Comparison of ENCODE assay signal across 1 cellular context in genomic region chr13:38264363-38265134, GRCh38.
TF ChIP-seq lines count a peak whose summit lies in the region.

No MANE protein-coding gene starts in this region.

TF ChIP-seq in HEK293, 187 proteins besides CTCF, POLR2A, EP300 and RAD21:
- TF ChIP-seq ZNF148 (tag by site-specific recombination; IDR thresholded peaks at IDR 0.05; ENCODE audit: borderline replicate concordance) (no peak), HOXA7 (CRISPR knock-in tag; IDR thresholded peaks at IDR 0.05; ENCODE audit: borderline replicate concordance) (no peak), ZIC2 (tag by site-specific recombination; IDR thresholded peaks at IDR 0.05) (peak; percentile 27; the same call in 1 of the 2 replicates)
- TF ChIP-seq, protein P1, sequence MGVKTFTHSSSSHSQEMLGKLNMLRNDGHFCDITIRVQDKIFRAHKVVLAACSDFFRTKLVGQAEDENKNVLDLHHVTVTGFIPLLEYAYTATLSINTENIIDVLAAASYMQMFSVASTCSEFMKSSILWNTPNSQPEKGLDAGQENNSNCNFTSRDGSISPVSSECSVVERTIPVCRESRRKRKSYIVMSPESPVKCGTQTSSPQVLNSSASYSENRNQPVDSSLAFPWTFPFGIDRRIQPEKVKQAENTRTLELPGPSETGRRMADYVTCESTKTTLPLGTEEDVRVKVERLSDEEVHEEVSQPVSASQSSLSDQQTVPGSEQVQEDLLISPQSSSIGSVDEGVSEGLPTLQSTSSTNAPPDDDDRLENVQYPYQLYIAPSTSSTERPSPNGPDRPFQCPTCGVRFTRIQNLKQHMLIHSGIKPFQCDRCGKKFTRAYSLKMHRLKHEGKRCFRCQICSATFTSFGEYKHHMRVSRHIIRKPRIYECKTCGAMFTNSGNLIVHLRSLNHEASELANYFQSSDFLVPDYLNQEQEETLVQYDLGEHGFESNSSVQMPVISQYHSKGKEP (tag by site-specific recombination; IDR thresholded peaks at IDR 0.05), result 0 out of 2 replicates have a peak, but pooled peaks have one; percentile 8
